Comparison of ENCODE assay signal across 13 cellular contexts in the genomic region with DNA sequence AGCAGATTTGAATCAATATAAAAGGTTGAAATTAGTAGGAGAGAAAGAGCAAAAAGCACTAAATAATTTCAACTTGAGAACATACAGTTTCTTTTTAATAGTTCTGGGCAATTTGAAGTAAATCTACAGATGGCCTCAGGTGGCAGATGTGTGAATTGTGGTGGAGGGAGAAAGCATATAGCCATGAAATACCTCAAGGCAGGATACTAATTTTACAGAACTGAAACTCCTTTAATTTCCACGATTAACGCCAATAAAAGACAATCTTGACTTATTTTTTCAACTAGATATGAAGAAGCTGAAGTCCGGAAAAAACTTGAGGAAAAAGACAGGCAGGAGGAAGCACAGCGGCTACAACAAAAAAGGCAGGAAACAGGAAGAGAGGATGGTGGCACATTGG.
"Had no signal": no experiment of that assay in that cellular context is flagged by ENCODE, and none has a peak within 500 bp of the region (broad histone marks: within the 10 kb centered on the region; RNA-seq: fewer than 3 reads in every experiment).

No MANE protein-coding gene starts in this region.

- ATAC-seq: gastroesophageal sphincter, left ventricle myocardium superior had no signal

- H3K27ac ChIP-seq: coronary artery, epithelial cell of prostate, gastroesophageal sphincter, hepatocyte, right atrium auricular region, skin epidermis, tibial artery had no signal

- H3K4me2 ChIP-seq: hepatocyte had no signal

- H3K4me3 ChIP-seq: coronary artery, gastroesophageal sphincter, hepatocyte, right atrium auricular region, skin epidermis, tibial artery had no signal

- H2AFZ ChIP-seq: hepatocyte had no signal

- H3K4me1 ChIP-seq: gastroesophageal sphincter, right atrium auricular region had no signal

- H3K9me3 ChIP-seq: gastroesophageal sphincter, right atrium auricular region, tibial artery had no signal

- H3K27me3 ChIP-seq: gastroesophageal sphincter, hepatocyte, right atrium auricular region, tibial artery had no signal

- DNase-seq: activated CD4-positive, CD25-positive, alpha-beta regulatory T cell; activated naive CD4-positive, alpha-beta T cell; effector CD4-positive, alpha-beta T cell; kidney; left ventricle myocardium superior; stimulated activated CD4-positive, alpha-beta T cell treated with anti-CD3 and anti-CD28 coated beads, Interleukin-4, amount 100 ng/mL, for 4 hours; tibial artery had no signal
